Comparison of ENCODE assay signal across 13 cellular contexts in the genomic region with DNA sequence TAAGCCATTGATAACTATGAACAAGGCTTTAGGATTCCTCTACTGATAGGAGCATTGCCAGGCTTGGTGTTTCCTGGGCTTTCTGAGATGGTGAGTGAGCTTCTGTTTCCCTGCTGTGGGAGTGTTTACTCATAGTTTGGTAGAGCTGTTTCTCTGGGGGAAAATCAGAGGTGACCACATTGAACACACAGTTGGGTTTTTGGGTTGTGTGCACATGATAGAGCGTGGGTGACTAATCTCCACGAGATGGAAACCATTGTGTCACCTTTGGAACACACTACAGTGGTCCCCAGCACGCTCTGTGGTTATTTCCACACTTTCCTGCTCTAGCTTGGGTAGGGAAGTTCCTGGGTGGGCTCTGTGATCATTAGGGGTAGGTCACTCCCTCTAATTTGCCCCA. TPM values are rescaled to one million over a fixed set of nuclear protein-coding genes. Genes with fewer than 3 reads are reported as not detected.
DNase-seq lines count a peak whose midpoint lies in the region; ATAC-seq and TF ChIP-seq lines count a peak whose summit lies in the region.
"Had no signal": no experiment of that assay in that cellular context is flagged by ENCODE, and none has a peak within 500 bp of the region (broad histone marks: within the 10 kb centered on the region; RNA-seq: fewer than 3 reads in every experiment).

No MANE protein-coding gene starts in this region.

- peak; percentile 53 to 58 for ATAC-seq in stimulated activated naive B cell treated with anti-CD40 and anti-IgM and Interleukin-4, amounts not matched to agents 10 μg/mL and 1 μg/mL and 100 μg/mL, for 72 hours (replicated peaks)
- ATAC-seq in HG02571 (IDR thresholded peaks at IDR 0.05; ENCODE audit: unreplicated experiment), result no peak

- H3K36me3 ChIP-seq in neural progenitor cell, result no peaks in the 10 kb centered on the region

- H3K4me3 ChIP-seq in neural progenitor cell, result no peak overlapping the region

- peaks cover 13% of the 10 kb centered on the region for H3K4me1 Mint-ChIP-seq in activated T-helper 1 cell treated with anti-CD3 and anti-CD28 coated beads, Interleukin-12 subunit alpha, Interleukin-12 subunit beta, Interleukin-2, Interleukin-4 antibody, amounts not matched to agents 30 ng/mL and 10 ng/mL and 1 ng/mL, durations not matched to agents 14 hours and 24 hours and 36 hours (ENCODE audit: low read depth)
- peaks cover 1 to 6% of the 10 kb centered on the region in 2 donors for H3K4me1 Mint-ChIP-seq in stimulated activated naive B cell treated with anti-CD40 and anti-IgM and Interleukin-4, amounts not matched to agents 10 μg/mL and 1 μg/mL and 100 μg/mL, for 72 hours
- H3K4me1 Mint-ChIP-seq in neural progenitor cell, result peaks cover 3% of the 10 kb centered on the region
- H3K4me1 Mint-ChIP-seq: IgD-negative memory B cell had no signal

- H4K20me1 ChIP-seq in neural progenitor cell (ENCODE audit: low read depth), result no peaks in the 10 kb centered on the region

- peaks cover 10% of the 10 kb centered on the region for H3K27me3 Mint-ChIP-seq in activated T-helper 1 cell treated with anti-CD3 and anti-CD28 coated beads, Interleukin-12 subunit alpha, Interleukin-12 subunit beta, Interleukin-2, Interleukin-4 antibody, amounts not matched to agents 30 ng/mL and 10 ng/mL and 1 ng/mL, durations not matched to agents 14 hours and 24 hours and 36 hours (ENCODE audit: insufficient read depth)
- peaks cover 43 to 45% of the 10 kb centered on the region in 2 donors for H3K27me3 Mint-ChIP-seq in stimulated activated naive B cell treated with anti-CD40 and anti-IgM and Interleukin-4, amounts not matched to agents 10 μg/mL and 1 μg/mL and 100 μg/mL, for 72 hours
- peaks cover 14% of the 10 kb centered on the region for H3K27me3 Mint-ChIP-seq in neural progenitor cell (ENCODE audit: insufficient read depth, low read depth)

- H3K36me3 Mint-ChIP-seq in activated T-helper 1 cell treated with anti-CD3 and anti-CD28 coated beads, Interleukin-12 subunit alpha, Interleukin-12 subunit beta, Interleukin-2, Interleukin-4 antibody, amounts not matched to agents 30 ng/mL and 10 ng/mL and 1 ng/mL, durations not matched to agents 14 hours and 24 hours and 36 hours (ENCODE audit: low read depth), result peaks cover 19% of the 10 kb centered on the region
- peaks cover 10 to 16% of the 10 kb centered on the region in 2 donors for H3K36me3 Mint-ChIP-seq in stimulated activated naive B cell treated with anti-CD40 and anti-IgM and Interleukin-4, amounts not matched to agents 10 μg/mL and 1 μg/mL and 100 μg/mL, for 72 hours
- H3K36me3 Mint-ChIP-seq in neural progenitor cell, result no peaks in the 10 kb centered on the region
- H3K36me3 Mint-ChIP-seq: IgD-negative memory B cell had no signal

- H3K4me1 ChIP-seq in neural progenitor cell, result no peaks in the 10 kb centered on the region

- H3K79me2 ChIP-seq in neural progenitor cell (ENCODE audit: low read depth), result no peaks in the 10 kb centered on the region

- intact Hi-C loops in activated T-helper 1 cell treated with anti-CD3 and anti-CD28 coated beads, Interleukin-12 subunit alpha, Interleukin-12 subunit beta, Interleukin-2, Interleukin-4 antibody, amounts not matched to agents 30 ng/mL and 10 ng/mL and 1 ng/mL, durations not matched to agents 14 hours and 24 hours and 36 hours (cut with micrococcal nuclease), result loop anchor here (1.0 to 2.0 kb wide), 3 partner anchors 11 to 127 kb away; no protein-coding TSS in a partner anchor

- H3K9me3 Mint-ChIP-seq in activated T-helper 1 cell treated with anti-CD3 and anti-CD28 coated beads, Interleukin-12 subunit alpha, Interleukin-12 subunit beta, Interleukin-2, Interleukin-4 antibody, amounts not matched to agents 30 ng/mL and 10 ng/mL and 1 ng/mL, durations not matched to agents 14 hours and 24 hours and 36 hours, result peaks cover 74% of the 10 kb centered on the region
- H3K9me3 Mint-ChIP-seq in stimulated activated naive B cell treated with anti-CD40 and anti-IgM and Interleukin-4, amounts not matched to agents 10 μg/mL and 1 μg/mL and 100 μg/mL, for 72 hours, result peaks cover 37 to 38% of the 10 kb centered on the region in 2 donors
- peaks cover 43% of the 10 kb centered on the region for H3K9me3 Mint-ChIP-seq in neural progenitor cell

- TF ChIP-seq CTCF in neural progenitor cell (IDR thresholded peaks at IDR 0.05), result no peak

- DNase-seq in activated CD8-positive, alpha-beta memory T cell treated with anti-CD3 and anti-CD28 coated beads for 4 hours (ENCODE audit: low read depth in 2 of 2), result peak; percentile 11 to 21
- no peak for DNase-seq in activated CD8-positive, alpha-beta memory T cell treated with anti-CD3 and anti-CD28 coated beads, Interleukin-2, amount 50 U/mL, for 48 hours
- DNase-seq in activated T-helper 1 cell treated with anti-CD3 and anti-CD28 coated beads, Interleukin-12 subunit alpha, Interleukin-12 subunit beta, Interleukin-2, Interleukin-4 antibody, amounts not matched to agents 30 ng/mL and 10 ng/mL and 1 ng/mL, durations not matched to agents 14 hours and 24 hours and 36 hours (ENCODE audit: low spot score), result no peak
- DNase-seq in myocyte (ENCODE audit: low read depth) (peak; percentile 47), neural progenitor cell (ENCODE audit: low spot score) (no peak), HUDEP-2 (lab: John Stamatoyannopoulos, UW; ENCODE audit: unreplicated experiment in 76 of 76) (no peak)
- no peak for DNase-seq in stimulated activated naive B cell treated with anti-CD40 and anti-IgM and Interleukin-4, amounts not matched to agents 10 μg/mL and 1 μg/mL and 100 μg/mL, for 72 hours
- DNase-seq: ACHN, GF-D8, naive B cell, NCI-H526 had no signal

- peaks cover 11% of the 10 kb centered on the region for H3K27me3 ChIP-seq in neural progenitor cell

- peak overlapping the region; percentile 63 for H3K27ac Mint-ChIP-seq in activated T-helper 1 cell treated with anti-CD3 and anti-CD28 coated beads, Interleukin-12 subunit alpha, Interleukin-12 subunit beta, Interleukin-2, Interleukin-4 antibody, amounts not matched to agents 30 ng/mL and 10 ng/mL and 1 ng/mL, durations not matched to agents 14 hours and 24 hours and 36 hours
- H3K27ac Mint-ChIP-seq in stimulated activated naive B cell treated with anti-CD40 and anti-IgM and Interleukin-4, amounts not matched to agents 10 μg/mL and 1 μg/mL and 100 μg/mL, for 72 hours, result no peak overlapping the region
- H3K27ac Mint-ChIP-seq in neural progenitor cell, result no peak overlapping the region
- H3K27ac Mint-ChIP-seq: naive B cell had no signal

- no peak overlapping the region for H3K4me3 Mint-ChIP-seq in activated T-helper 1 cell treated with anti-CD3 and anti-CD28 coated beads, Interleukin-12 subunit alpha, Interleukin-12 subunit beta, Interleukin-2, Interleukin-4 antibody, amounts not matched to agents 30 ng/mL and 10 ng/mL and 1 ng/mL, durations not matched to agents 14 hours and 24 hours and 36 hours
- H3K4me3 Mint-ChIP-seq in stimulated activated naive B cell treated with anti-CD40 and anti-IgM and Interleukin-4, amounts not matched to agents 10 μg/mL and 1 μg/mL and 100 μg/mL, for 72 hours, result no peak overlapping the region
- no peak overlapping the region for H3K4me3 Mint-ChIP-seq in neural progenitor cell
- H3K4me3 Mint-ChIP-seq: IgD-negative memory B cell, naive B cell had no signal

- no peaks in the 10 kb centered on the region for H3K9me3 ChIP-seq in neural progenitor cell (ENCODE audit: low read depth)

- H3K9ac ChIP-seq in neural progenitor cell, result no peak overlapping the region

- no peaks in the 10 kb centered on the region for H3F3A ChIP-seq in neural progenitor cell (ENCODE audit: low read depth)

- no peak overlapping the region for H2AFZ ChIP-seq in neural progenitor cell (replicated peaks)

- H3K27ac ChIP-seq in neural progenitor cell, result no peak overlapping the region

- H3K4me2 ChIP-seq in neural progenitor cell, result no peak overlapping the region

RNA-seq across cellular contexts. Expression of gene IL1R1, which starts 5.4 kb away (rescaled TPM):
- 1.5 and 2.4 TPM in 2 replicates for total RNA-seq in activated T-helper 1 cell treated with anti-CD3 and anti-CD28 coated beads, Interleukin-12 subunit alpha, Interleukin-12 subunit beta, Interleukin-2, Interleukin-4 antibody, amounts not matched to agents 30 ng/mL and 10 ng/mL and 1 ng/mL, durations not matched to agents 14 hours and 24 hours and 36 hours
- 12.9 and 13.9 TPM in 2 replicates for total RNA-seq in myocyte
- polyA plus RNA-seq in myocyte (2012), result 5.9 TPM
- 0.34 and 1.7 TPM in 2 replicates for total RNA-seq in neural progenitor cell (ENCODE audit: low replicate concordance)
- polyA plus RNA-seq: IgD-negative memory B cell had no signal

RNA-seq across cellular contexts. Expression of gene IL1RL2, which starts 38.9 kb away (rescaled TPM):
- total RNA-seq in activated T-helper 1 cell treated with anti-CD3 and anti-CD28 coated beads, Interleukin-12 subunit alpha, Interleukin-12 subunit beta, Interleukin-2, Interleukin-4 antibody, amounts not matched to agents 30 ng/mL and 10 ng/mL and 1 ng/mL, durations not matched to agents 14 hours and 24 hours and 36 hours, result 0.16 TPM in 1 of 2 replicates, not detected in the other
- total RNA-seq in myocyte, result 0.11 TPM in 1 of 2 replicates, not detected in the other
- polyA plus RNA-seq in myocyte (2012), result 0.25 TPM
- not detected in 2 replicates for total RNA-seq in neural progenitor cell (ENCODE audit: low replicate concordance)
- polyA plus RNA-seq: IgD-negative memory B cell had no signal

Comparison
In these comparisons a context has a peak if more than half of its experiments do, and no peak if none do; other contexts are left out.
1. DNase-seq: peak in activated CD8-positive, alpha-beta memory T cell treated with anti-CD3 and anti-CD28 coated beads for 4 hours (2 of 2) and myocyte (single experiment); none in activated CD8-positive, alpha-beta memory T cell treated with anti-CD3 and anti-CD28 coated beads, Interleukin-2, amount 50 U/mL, for 48 hours (single experiment), activated T-helper 1 cell treated with anti-CD3 and anti-CD28 coated beads, Interleukin-12 subunit alpha, Interleukin-12 subunit beta, Interleukin-2, Interleukin-4 antibody, amounts not matched to agents 30 ng/mL and 10 ng/mL and 1 ng/mL, durations not matched to agents 14 hours and 24 hours and 36 hours (single experiment), stimulated activated naive B cell treated with anti-CD40 and anti-IgM and Interleukin-4, amounts not matched to agents 10 μg/mL and 1 μg/mL and 100 μg/mL, for 72 hours (single experiment), neural progenitor cell (single experiment) and HUDEP-2 (0 of 76).